Comparison of ENCODE assay signal across 27 cellular contexts in genomic region chr20:53647286-53647821, GRCh38. TPM values are rescaled to one million over a fixed set of nuclear protein-coding genes. Genes with fewer than 3 reads are reported as not detected.
A peak's percentile ranks its signal among the peaks of the same experiment; 100 is the strongest.
DNase-seq lines count a peak whose midpoint lies in the region; ATAC-seq, FAIRE-seq and TF ChIP-seq lines count a peak whose summit lies in the region.
"Had no signal": no experiment of that assay in that cellular context is flagged by ENCODE, and none has a peak within 500 bp of the region (broad histone marks: within the 10 kb centered on the region; RNA-seq: fewer than 3 reads in every experiment).

No MANE protein-coding gene starts in this region.

- in situ Hi-C loops in HAP-1 (cut with MboI; ENCODE audit: low sequenced_read_pairs) = no loop called here

- no peak overlapping the region for H2AK5ac ChIP-seq in H1 (ENCODE audit: low read depth, low read length)
- no peak overlapping the region for H2AK5ac ChIP-seq in trophoblast cell (ENCODE audit: low read length)
- no peak overlapping the region for H2AK5ac ChIP-seq in H9 (ENCODE audit: insufficient read length, low read length)

- H3F3A ChIP-seq in OCI-LY1 (ENCODE audit: insufficient read depth, low read length) = peaks cover 4% of the 10 kb centered on the region; the same call in 1 of the 2 replicates

- H3K9me3 ChIP-seq in OCI-LY1 (ENCODE audit: low read length) (no peaks in the 10 kb centered on the region), H1 (ENCODE audit: insufficient read depth in 2 of 2, low read depth in 1 of 2, low read length in 1 of 2) (no peaks in the 10 kb centered on the region), trophoblast cell (ENCODE audit: insufficient read depth, low read depth, low read length) (no peaks in the 10 kb centered on the region), HAP-1 (no peaks in the 10 kb centered on the region), H9 (ENCODE audit: control insufficient read depth, low read depth, low read length) (no peaks in the 10 kb centered on the region)
- H3K9me3 ChIP-seq: A549, SJCRH30 had no signal

- H2BK5ac ChIP-seq in H1 (ENCODE audit: low read depth, low read length) (no peak overlapping the region), trophoblast cell (ENCODE audit: low read depth, low read length, poor library complexity) (no peak overlapping the region), H9 (ENCODE audit: insufficient read length, low read length) (no peak overlapping the region)

- TF ChIP-seq RAD21 in H1 (IDR thresholded peaks at IDR 0.05 in 1 of 2, conservative IDR thresholded peaks at IDR 0.05 in 1 of 2; ENCODE audit: low read depth in 2 of 2, low read length in 2 of 2) = no peak

- H4K5ac ChIP-seq in H1 (ENCODE audit: insufficient read length, low read depth, low read length) (no peak overlapping the region), H9 (ENCODE audit: insufficient read length, low read depth, low read length) (no peak overlapping the region)

- H3K4me1 ChIP-seq in OCI-LY1 (ENCODE audit: insufficient read depth, low read length, severe bottlenecking) = peaks cover 42% of the 10 kb centered on the region
- H3K4me1 ChIP-seq in H1 (replicated peaks in 1 of 4; ENCODE audit: control insufficient read depth in 3 of 4, insufficient read depth in 4 of 4, low read length in 3 of 4) = peaks cover 0 to 4% (median 0%) of the 10 kb centered on the region in 4 experiments; a peak in 3 of 7 replicates
- H3K4me1 ChIP-seq in trophoblast cell (ENCODE audit: control insufficient read depth in 1 of 2, insufficient read depth in 2 of 2, low read length in 2 of 2) = peaks cover 0 to 2% of the 10 kb centered on the region in 2 experiments
- H3K4me1 ChIP-seq in HAP-1 = peaks cover 24% of the 10 kb centered on the region
- H3K4me1 ChIP-seq in H9 (ENCODE audit: insufficient read depth, low read length) = 0 out of 2 replicates have a peak, but pooled peaks cover 3% of the 10 kb centered on the region

- ATAC-seq in HG02798 (IDR thresholded peaks at IDR 0.05; ENCODE audit: poor library complexity, unreplicated experiment) = no peak
- ATAC-seq: A549, SK-N-SH treated with all-trans-retinoic acid at 6 μM for 48 hours, T-helper 17 cell had no signal

- no peak overlapping the region for H3K4me3 Mint-ChIP-seq in H9
- H3K4me3 Mint-ChIP-seq: CD4-positive, alpha-beta memory T cell; T-helper 17 cell had no signal

- H2AFZ ChIP-seq in OCI-LY1 (ENCODE audit: low read length) = no peak overlapping the region
- no peak overlapping the region for H2AFZ ChIP-seq in H1 (ENCODE audit: low read length)
- H2AFZ ChIP-seq in trophoblast cell (ENCODE audit: insufficient read depth, low read length, poor library complexity) = no peak overlapping the region
- no peak overlapping the region for H2AFZ ChIP-seq in H9 (ENCODE audit: low read length)
- H2AFZ ChIP-seq: GM23248 had no signal

- H3K14ac ChIP-seq in H1 (ENCODE audit: insufficient read length) (no peak overlapping the region), trophoblast cell (ENCODE audit: low read length) (no peak overlapping the region), H9 (ENCODE audit: insufficient read depth, low read length) (no peak overlapping the region)

- no peak overlapping the region for H4K12ac ChIP-seq in trophoblast cell (ENCODE audit: low read depth, low read length)

- CTCF ChIA-PET in H1 (lab: Charles Lee; ENCODE audit: partially characterized antibody) = interaction anchor here (1.0 to 2.0 kb wide), 4 partner anchors 9 to 103 kb away, joined by 3 to 6 read pairs (median 4); no protein-coding TSS in a partner anchor

- H3K18ac ChIP-seq in H1 (ENCODE audit: extremely low read depth, low read length) = no peak overlapping the region
- no peak overlapping the region for H3K18ac ChIP-seq in trophoblast cell (ENCODE audit: low read length)
- H3K18ac ChIP-seq in H9 (ENCODE audit: insufficient read length, low read depth, low read length) = no peak overlapping the region

- no peaks in the 10 kb centered on the region for H3K36me3 Mint-ChIP-seq in H9 (ENCODE audit: insufficient read depth in 1 of 3, low read depth in 3 of 3)
- H3K36me3 Mint-ChIP-seq: CD4-positive, alpha-beta memory T cell had no signal

- DNase-seq in HL-60 (ENCODE audit: low read depth in 1 of 2, low spot score in 1 of 2) = peak in 1 of 2 experiments; percentile 48
- no peak for DNase-seq in H1 (ENCODE audit: low read depth in 1 of 2, low spot score in 2 of 2)
- DNase-seq in trophoblast cell = no peak
- DNase-seq in HAP-1 (ENCODE audit: low spot score in 2 of 2) = no peak
- no peak for DNase-seq in H9
- DNase-seq: C1 segment of cervical spinal cord; CD4-positive, alpha-beta memory T cell; COR-L47; GM23248; HCEC 1CT; Kasumi-1; NCI-H1092; NCI-H1436; NCI-H187; NCI-H2081 treated with DMSO at 0.1 percent for 48 hours; NCI-H2171; NCI-H226; NCI-H510A; NCI-H69; SJCRH30; T-helper 17 cell had no signal

- no peak for TF ChIP-seq EP300 in H1 (IDR thresholded peaks at IDR 0.05; ENCODE audit: borderline replicate concordance in 1 of 2, low read depth in 2 of 2, low read length in 2 of 2)

- H2BK20ac ChIP-seq in H1 (ENCODE audit: low read length) = no peak overlapping the region
- H2BK20ac ChIP-seq in H9 (ENCODE audit: low read depth, low read length, poor library complexity, severe bottlenecking) = no peak overlapping the region

- H3K79me2 ChIP-seq in OCI-LY1 (ENCODE audit: insufficient read depth, low read length) (no peaks in the 10 kb centered on the region), H1 (ENCODE audit: control insufficient read depth in 1 of 2, insufficient read depth in 2 of 2, low read length in 2 of 2) (no peaks in the 10 kb centered on the region), trophoblast cell (ENCODE audit: control insufficient read depth, insufficient read depth, low read length, poor library complexity) (no peaks in the 10 kb centered on the region), H9 (ENCODE audit: insufficient read depth, low read length) (no peaks in the 10 kb centered on the region)

- H3K27me3 Mint-ChIP-seq in H9 (ENCODE audit: low read depth) = no peaks in the 10 kb centered on the region
- H3K27me3 Mint-ChIP-seq: CD4-positive, alpha-beta memory T cell; T-helper 17 cell had no signal

- H4K20me1 ChIP-seq in OCI-LY1 (ENCODE audit: insufficient read depth, low read length) = no peaks in the 10 kb centered on the region
- H4K20me1 ChIP-seq in H1 (replicated peaks in 1 of 2; ENCODE audit: control insufficient read depth in 1 of 2, insufficient read depth in 2 of 2, low read length in 2 of 2) = no peaks in the 10 kb centered on the region
- H4K20me1 ChIP-seq in H9 (ENCODE audit: control insufficient read depth, insufficient read depth, insufficient read length) = no peaks in the 10 kb centered on the region

- H3K27me3 ChIP-seq in HL-60 (ENCODE audit: insufficient read depth, poor library complexity, severe bottlenecking) (no peaks in the 10 kb centered on the region), OCI-LY1 (ENCODE audit: insufficient read depth, low read length) (no peaks in the 10 kb centered on the region), H1 (replicated peaks in 1 of 4; ENCODE audit: control insufficient read depth in 3 of 4, extremely low read depth in 1 of 4, insufficient read depth in 3 of 4, low read length in 3 of 4) (no peaks in the 10 kb centered on the region), trophoblast cell (ENCODE audit: insufficient read depth, low read length) (no peaks in the 10 kb centered on the region), HAP-1 (ENCODE audit: low read depth) (no peaks in the 10 kb centered on the region), H9 (ENCODE audit: insufficient read depth, low read length) (no peaks in the 10 kb centered on the region)
- H3K27me3 ChIP-seq: SJCRH30 had no signal

- H3K27ac ChIP-seq in HL-60 (replicated peaks) = peak overlapping the region; percentile 14; the same call in 1 of the 2 replicates
- H3K27ac ChIP-seq in OCI-LY1 (ENCODE audit: low read depth, low read length, poor library complexity, severe bottlenecking) = peak overlapping the region; percentile 19
- no peak overlapping the region for H3K27ac ChIP-seq in H1 (ENCODE audit: low read depth, low read length)
- H3K27ac ChIP-seq in trophoblast cell (ENCODE audit: low read depth, low read length) = no peak overlapping the region
- no peak overlapping the region for H3K27ac ChIP-seq in H9 (ENCODE audit: insufficient read length, low read depth, low read length)
- H3K27ac ChIP-seq: GM23248, SJCRH30 had no signal

- 92% methylated on average over 7 of the region's 7 CpGs; no CpG with 5 or more reads in 1 of the 2 experiments for WGBS in H1 (ENCODE audit: extremely low coverage in 1 of 2, insufficient coverage in 1 of 2, insufficient read length in 1 of 2, insufficient replicate concordance in 2 of 2, low coverage in 1 of 2, low lambda C conversion rate in 2 of 2, missing lambda C conversion rate in 1 of 2), 2 experiments
- WGBS in trophoblast cell (ENCODE audit: extremely low coverage, insufficient coverage, insufficient read length) = no CpG with 5 or more reads among the region's 7 CpGs
- WGBS in H9 (ENCODE audit: extremely low coverage, insufficient read length, low lambda C conversion rate) = no CpG with 5 or more reads among the region's 7 CpGs

- H3K9me2 ChIP-seq in OCI-LY1 (ENCODE audit: low read depth, low read length) = no peaks in the 10 kb centered on the region

- H3K36me3 ChIP-seq in OCI-LY1 (ENCODE audit: insufficient read depth, low read length) (no peaks in the 10 kb centered on the region), H1 (ENCODE audit: control insufficient read depth in 2 of 4, insufficient read depth in 4 of 4, low read length in 3 of 4) (no peaks in the 10 kb centered on the region), trophoblast cell (ENCODE audit: control insufficient read depth in 1 of 2, insufficient read depth in 2 of 2, low read length in 2 of 2) (no peaks in the 10 kb centered on the region), HAP-1 (replicated peaks) (no peaks in the 10 kb centered on the region)
- H3K36me3 ChIP-seq: SJCRH30 had no signal

- H3K4me3 ChIP-seq in HL-60 (replicated peaks; ENCODE audit: insufficient read depth, low read length) (no peak overlapping the region), OCI-LY1 (ENCODE audit: low read depth, low read length, poor library complexity, severe bottlenecking) (no peak overlapping the region), H1 (ENCODE audit: extremely low read depth in 1 of 4, insufficient read depth in 2 of 4, low read depth in 3 of 4, low read length in 4 of 4) (no peak overlapping the region), trophoblast cell (ENCODE audit: low read depth, low read length) (no peak overlapping the region), HAP-1 (no peak overlapping the region)
- H3K4me3 ChIP-seq: A549, GM23248, SJCRH30 had no signal

- no peak for TF ChIP-seq POLR2A in H1 (IDR thresholded peaks at IDR 0.05; ENCODE audit: control extremely low read depth in 1 of 2, low read depth in 2 of 2, low read length in 2 of 2)

- H3K79me1 ChIP-seq in H1 (ENCODE audit: low read depth, low read length) = no peaks in the 10 kb centered on the region
- H3K79me1 ChIP-seq in trophoblast cell (ENCODE audit: low read length) = peaks cover under 1% of the 10 kb centered on the region
- H3K79me1 ChIP-seq in H9 (ENCODE audit: insufficient read depth, low read depth, low read length, poor library complexity, severe bottlenecking) = no peaks in the 10 kb centered on the region

- H2BK120ac ChIP-seq in H1 (replicated peaks; ENCODE audit: low read depth, low read length) (no peak overlapping the region), trophoblast cell (ENCODE audit: insufficient read depth, low read length, poor library complexity) (no peak overlapping the region), H9 (ENCODE audit: low read depth, low read length, poor library complexity, severe bottlenecking) (no peak overlapping the region)

- H3K9ac ChIP-seq in OCI-LY1 (ENCODE audit: low read length) (no peak overlapping the region), H1 (replicated peaks in 1 of 4; ENCODE audit: extremely low read depth in 1 of 4, low read depth in 3 of 4, low read length in 3 of 4) (no peak overlapping the region), trophoblast cell (ENCODE audit: low read length) (no peak overlapping the region), H9 (ENCODE audit: extremely low read depth, insufficient read length, low read length) (no peak overlapping the region)
- H3K9ac ChIP-seq: GM23248 had no signal

- H3K23ac ChIP-seq in H1 (ENCODE audit: insufficient read length) (peak overlapping the region; percentile 52), trophoblast cell (ENCODE audit: low read length) (no peak overlapping the region), H9 (ENCODE audit: insufficient read length, low read depth, low read length) (no peak overlapping the region)

- H4K8ac ChIP-seq in H1 (ENCODE audit: extremely low read depth, insufficient read depth, low read length) (no peak overlapping the region), trophoblast cell (ENCODE audit: low read depth, low read length) (no peak overlapping the region), H9 (replicated peaks; ENCODE audit: insufficient read length, low read depth, low read length) (no peak overlapping the region)

- H3K23me2 ChIP-seq in H1 (ENCODE audit: low read depth, low read length) (no peaks in the 10 kb centered on the region), H9 (ENCODE audit: insufficient read length, low read depth, low read length, poor library complexity, severe bottlenecking) (no peaks in the 10 kb centered on the region)

- H3K27ac Mint-ChIP-seq in H9 = no peak overlapping the region
- H3K27ac Mint-ChIP-seq: CD4-positive, alpha-beta memory T cell; T-helper 17 cell had no signal

- no peak for FAIRE-seq in H1 (lab: Jason Lieb, UNC)
- FAIRE-seq: A549, GM18507, RCC 7860 had no signal

- H3K56ac ChIP-seq in H1 (replicated peaks; ENCODE audit: insufficient read length, low read depth, low read length) = no peak overlapping the region
- H3K56ac ChIP-seq in H9 (ENCODE audit: insufficient read length, low read depth, low read length) = no peak overlapping the region

- TF ChIP-seq CTCF in HL-60 (IDR thresholded peaks at IDR 0.05; ENCODE audit: insufficient read depth, low read length) = no peak
- TF ChIP-seq CTCF in OCI-LY1 (IDR thresholded peaks at IDR 0.05; ENCODE audit: low read length) = no peak
- TF ChIP-seq CTCF in H1 (IDR thresholded peaks at IDR 0.05; ENCODE audit: control extremely low read depth in 1 of 3, insufficient read depth in 1 of 3, low read depth in 1 of 3, low read length in 3 of 3) = no peak
- no peak for TF ChIP-seq CTCF in H9 (conservative IDR thresholded peaks at IDR 0.05)

- no peak overlapping the region for H3T11ph ChIP-seq in H9 (ENCODE audit: low read length)

- no peak overlapping the region for H3K4ac ChIP-seq in H1 (replicated peaks; ENCODE audit: insufficient read length, low read depth, low read length)
- H3K4ac ChIP-seq in trophoblast cell (ENCODE audit: low read depth, low read length) = no peak overlapping the region
- H3K4ac ChIP-seq in H9 (ENCODE audit: low read depth, low read length) = no peak overlapping the region

- no peaks in the 10 kb centered on the region for H3K9me3 Mint-ChIP-seq in H9
- H3K9me3 Mint-ChIP-seq: CD4-positive, alpha-beta memory T cell had no signal

- POLR2A ChIA-PET in H1 (lab: Charles Lee; ENCODE audit: partially characterized antibody) = no interaction called here

- no peak overlapping the region for H2BK15ac ChIP-seq in H1 (ENCODE audit: low read length)
- H2BK15ac ChIP-seq in H9 (ENCODE audit: low read depth, low read length) = no peak overlapping the region

- H3K4me1 Mint-ChIP-seq in H9 = peaks cover 17 to 24% of the 10 kb centered on the region in 2 experiments

- H3K4me2 ChIP-seq in OCI-LY1 (ENCODE audit: low read length) (no peak overlapping the region), H1 (ENCODE audit: insufficient read depth in 1 of 2, low read depth in 2 of 2, low read length in 2 of 2) (no peak overlapping the region), trophoblast cell (ENCODE audit: low read length) (no peak overlapping the region), H9 (ENCODE audit: insufficient read depth, insufficient read length, low read length) (no peak overlapping the region)
- H3K4me2 ChIP-seq: A549 had no signal

- H2BK12ac ChIP-seq in H1 (ENCODE audit: low read depth, low read length) (no peak overlapping the region), trophoblast cell (ENCODE audit: low read length) (peak overlapping the region; percentile 53), H9 (ENCODE audit: insufficient read length, low read depth, low read length) (no peak overlapping the region)

- H4K91ac ChIP-seq in H1 (replicated peaks; ENCODE audit: insufficient read length, low read length) (no peak overlapping the region), trophoblast cell (ENCODE audit: low read depth, low read length) (no peak overlapping the region), H9 (ENCODE audit: insufficient read length, low read depth, low read length) (no peak overlapping the region)

RNA-seq across cellular contexts. Expression of gene ZNF217, which starts 53.7 kb away (rescaled TPM):
- total RNA-seq in H1 (2021; fragmentation: NEBNext Ultra II Directional; extraction: Animal tissue kit (Norgen Biotek cat#: 25700)) = 87.9 and 89.8 TPM in 2 replicates
- 14.3 and 15.3 TPM in 2 replicates for polyA plus RNA-seq in H1 (2011; rRNA removed)
- polyA plus RNA-seq in H1 (2011; cell fraction: cytosol; rRNA removed) = 20.7 TPM
- polyA plus RNA-seq in H1 (2011; cell fraction: nucleus; rRNA removed) = 26.5 TPM
- polyA plus RNA-seq in H1 (2012, experiment 1 of 2) = 30.3 to 46.0 TPM (median 35.4 TPM) in 4 replicates
- 3.0 TPM for polyA plus RNA-seq in H1 (2012, experiment 2 of 2)
- polyA plus RNA-seq in H1 (2013, experiment 1 of 2) = 30.9 TPM
- polyA plus RNA-seq in H1 (2013, experiment 2 of 2) = 30.1 TPM
- polyA minus RNA-seq in H1 (2011; rRNA and poly(A)+ RNA removed) = 73.4 and 80.4 TPM in 2 replicates
- polyA minus RNA-seq in H1 (2011; cell fraction: cytosol; rRNA and poly(A)+ RNA removed) = 52.0 TPM
- 43.5 TPM for polyA minus RNA-seq in H1 (2011; cell fraction: nucleus; rRNA and poly(A)+ RNA removed)
- polyA plus RNA-seq in trophoblast cell (2013) = 45.3 and 46.1 TPM in 2 replicates
- total RNA-seq in H9 (2021) = 79.2 and 82.8 TPM in 2 replicates

Comparison
In these comparisons a context has a peak if more than half of its experiments do, and no peak if none do; other contexts are left out.
1. H3K27ac ChIP-seq: peak in HL-60 (single experiment) and OCI-LY1 (single experiment); none in H1 (single experiment), trophoblast cell (single experiment) and H9 (single experiment).